14 cellular contexts compared by ENCODE assay signal in genomic region chr7:134016942-134017303, GRCh38.
"Had no signal": no experiment of that assay in that cellular context is flagged by ENCODE, and none has a peak within 500 bp of the region (broad histone marks: within the 10 kb centered on the region; RNA-seq: fewer than 3 reads in every experiment).

No MANE protein-coding gene starts in this region.

- H3K27ac Mint-ChIP-seq: activated T-helper 17 cell treated with anti-CD3 and anti-CD28 coated beads, Interleukin-2, amount 50 U/mL, for 72 hours; effector memory CD8-positive, alpha-beta T cell; nephron had no signal

- ATAC-seq: activated T-helper 17 cell treated with anti-CD3 and anti-CD28 coated beads, Interleukin-2, amount 50 U/mL, for 72 hours; effector memory CD8-positive, alpha-beta T cell; lower lobe of right lung had no signal

- H3K4me3 ChIP-seq: lower lobe of right lung, prostate gland, transverse colon had no signal

- H3K36me3 ChIP-seq: lower lobe of right lung, prostate gland, transverse colon had no signal

- H3K4me1 Mint-ChIP-seq: activated T-helper 17 cell treated with anti-CD3 and anti-CD28 coated beads, Interleukin-2, amount 50 U/mL, for 72 hours; nephron had no signal

- H3K4me3 Mint-ChIP-seq: activated T-helper 17 cell treated with anti-CD3 and anti-CD28 coated beads, Interleukin-2, amount 50 U/mL, for 72 hours; effector memory CD8-positive, alpha-beta T cell; nephron had no signal

- H3K4me1 ChIP-seq: lower lobe of right lung, prostate gland had no signal

- H3K27me3 ChIP-seq: transverse colon had no signal

- H3K27me3 Mint-ChIP-seq: activated T-helper 17 cell treated with anti-CD3 and anti-CD28 coated beads, Interleukin-2, amount 50 U/mL, for 72 hours; effector memory CD8-positive, alpha-beta T cell had no signal

- H3K9me3 Mint-ChIP-seq: activated T-helper 17 cell treated with anti-CD3 and anti-CD28 coated beads, Interleukin-2, amount 50 U/mL, for 72 hours; effector memory CD8-positive, alpha-beta T cell; nephron had no signal

- H3K9me3 ChIP-seq: lower lobe of right lung, prostate gland, transverse colon had no signal

- H3K27ac ChIP-seq: epithelial cell of prostate, lower lobe of right lung, prostate gland, transverse colon had no signal

- DNase-seq: activated CD4-positive, alpha-beta T cell treated with anti-CD3 and anti-CD28 coated beads, Interleukin-2, amount 50 U/mL, for 1 hour; activated naive CD4-positive, alpha-beta T cell treated with Interleukin-2 at 50 U/mL for 16 hours; activated T-cell treated with anti-CD3 and anti-CD28 coated beads for 4 hours; effector memory CD8-positive, alpha-beta T cell; lower lobe of right lung; occipital lobe; stimulated activated CD4-positive, alpha-beta T cell treated with anti-CD3 and anti-CD28 coated beads, Interleukin-4, amount 100 ng/mL, for 4 hours; stimulated activated CD8-positive, alpha-beta memory T cell treated with anti-CD3 and anti-CD28 coated beads, Interleukin-4, amount 100 ng/mL, for 48 hours; stimulated activated naive CD4-positive, alpha-beta T cell treated with Interleukin-2 at 50 U/mL for 16 hours had no signal
